Comparison of ENCODE assay signal across 21 cellular contexts in genomic region chr3:48285132-48285531, GRCh38. TPM values are rescaled to one million over a fixed set of nuclear protein-coding genes. Genes with fewer than 3 reads are reported as not detected.
A peak's percentile ranks its signal among the peaks of the same experiment; 100 is the strongest.
DNase-seq lines count a peak whose midpoint lies in the region; FAIRE-seq and TF ChIP-seq lines count a peak whose summit lies in the region.
"Had no signal": no experiment of that assay in that cellular context is flagged by ENCODE, and none has a peak within 500 bp of the region (broad histone marks: within the 10 kb centered on the region; RNA-seq: fewer than 3 reads in every experiment).

No MANE protein-coding gene starts in this region.

- H3K27me3 ChIP-seq in adipocyte (replicated peaks; ENCODE audit: control insufficient read depth, insufficient read depth, low read length), result no peaks in the 10 kb centered on the region
- no peaks in the 10 kb centered on the region for H3K27me3 ChIP-seq in ovary
- no peaks in the 10 kb centered on the region for H3K27me3 ChIP-seq in Peyer's patch
- H3K27me3 ChIP-seq: BLaER1 had no signal

- intact Hi-C loops in ovary (cut with DNase I), result no loop called here

- peak overlapping the region; percentile 22 for H3K9ac ChIP-seq in adipocyte (ENCODE audit: low read length)
- H3K9ac ChIP-seq: BLaER1 had no signal

- 94 to 100% (median 98%) methylated on average over 1 of the region's 1 CpG for WGBS in ovary, 3 donors

- H3K27ac ChIP-seq in ovary, result no peak overlapping the region
- no peak overlapping the region for H3K27ac ChIP-seq in Peyer's patch
- H3K27ac ChIP-seq: BLaER1 had no signal

- TF ChIP-seq POLR2A in ovary (IDR thresholded peaks at IDR 0.05), result no peak
- no peak for TF ChIP-seq POLR2A in Peyer's patch (IDR thresholded peaks at IDR 0.05)

- DNase-seq in AG10803 (ENCODE audit: low read depth), result peak; percentile 55
- DNase-seq in GM04503 (ENCODE audit: low read depth), result peak; percentile 36
- peak; percentile 66 for DNase-seq in adipocyte (ENCODE audit: low read depth)
- DNase-seq in fibroblast of the aortic adventitia (ENCODE audit: low read depth), result peak; percentile 57
- DNase-seq in urothelium cell line (ENCODE audit: low spot score), result no peak
- DNase-seq in SKM-1 (lab: John Stamatoyannopoulos, UW; ENCODE audit: unreplicated experiment), result no peak
- no peak for DNase-seq in ovary
- DNase-seq in Peyer's patch, result no peak
- DNase-seq: DND-41, GF-D8, NCI-H1105 treated with DMSO at 0.1 percent for 48 hours, NCI-H1694 treated with DMSO at 0.1 percent for 48 hours, NCI-H526 treated with DMSO at 0.1 percent for 48 hours, SHP77 treated with DMSO at 0.1 percent for 48 hours had no signal

- H3K36me3 ChIP-seq in adipocyte (ENCODE audit: control insufficient read depth, insufficient read depth, low read length, severe bottlenecking) (no peaks in the 10 kb centered on the region), ovary (no peaks in the 10 kb centered on the region), Peyer's patch (peaks cover 0 to 11% (median 0%) of the 10 kb centered on the region in 3 donors)
- H3K36me3 ChIP-seq: HAP-1 had no signal

- H3K9me3 ChIP-seq in adipocyte (ENCODE audit: control insufficient read depth, low read length) (no peaks in the 10 kb centered on the region), ovary (no peaks in the 10 kb centered on the region), Peyer's patch (no peaks in the 10 kb centered on the region)
- H3K9me3 ChIP-seq: HAP-1 had no signal

- TF ChIP-seq CTCF in AG10803 (conservative IDR thresholded peaks at IDR 0.05; ENCODE audit: low read length) (no peak), fibroblast of the aortic adventitia (IDR thresholded peaks at IDR 0.05; ENCODE audit: insufficient read depth, low read length) (no peak), ovary (IDR thresholded peaks at IDR 0.05) (no peak), Peyer's patch (IDR thresholded peaks at IDR 0.05) (no peak)

- H3K4me3 ChIP-seq in AG10803 (ENCODE audit: low read length) (no peak overlapping the region), adipocyte (ENCODE audit: low read length) (no peak overlapping the region), fibroblast of the aortic adventitia (ENCODE audit: low read depth, low read length) (no peak overlapping the region), ovary (no peak overlapping the region), Peyer's patch (no peak overlapping the region)
- H3K4me3 ChIP-seq: BLaER1, HAP-1 had no signal

- no peak for FAIRE-seq in urothelium cell line (lab: Jason Lieb, UNC)

- TF ChIP-seq EP300 in ovary (IDR thresholded peaks at IDR 0.05), result no peak

- H3K4me1 ChIP-seq in adipocyte (ENCODE audit: control insufficient read depth, insufficient read depth, low read length) (peaks cover 28% of the 10 kb centered on the region), ovary (ENCODE audit: insufficient read depth) (no peaks in the 10 kb centered on the region), Peyer's patch (no peaks in the 10 kb centered on the region)
- H3K4me1 ChIP-seq: BLaER1, HAP-1 had no signal

RNA-seq across cellular contexts. Expression of gene NME6, which starts 16.0 kb away (rescaled TPM):
- total RNA-seq in fibroblast of the aortic adventitia (ENCODE audit: low replicate concordance), result 22.4 and 22.7 TPM in 2 replicates
- 10 to 100 TPM; 17.8 to 35.7 (median 30.5) TPM for total RNA-seq in ovary
- 10 to 100 TPM; 13.3 to 16.8 TPM for polyA plus RNA-seq in ovary
- total RNA-seq in Peyer's patch, result 10 to 100 TPM; 24.0 to 49.6 (median 39.2) TPM

RNA-seq across cellular contexts. Expression of gene ZNF589, which starts 44.2 kb away (rescaled TPM):
- total RNA-seq in fibroblast of the aortic adventitia (ENCODE audit: low replicate concordance) (5.6 and 8.6 TPM in 2 replicates), ovary (10 to 100 TPM in 6 of 7 donors, 1 to 10 TPM in 1; 9.7 to 17.8 (median 14.4) TPM), Peyer's patch (10 to 100 TPM in 3 of 4 donors, 1 to 10 TPM in 1; 5.6 to 91.6 (median 14.6) TPM)
- 10 to 100 TPM in 1 of 2 donors, 1 to 10 TPM in 1; 7.9 to 18.8 TPM for polyA plus RNA-seq in ovary

RNA-seq across cellular contexts. Expression of gene SPINK8, which starts 48.3 kb away (rescaled TPM):
- total RNA-seq in fibroblast of the aortic adventitia (ENCODE audit: low replicate concordance), result not detected in 2 replicates
- total RNA-seq in ovary, result not detected
- polyA plus RNA-seq in ovary, result not detected
- total RNA-seq in Peyer's patch, result not detected
- total RNA-seq: A673, HT1080, LHCN-M2, RPMI7951 had no signal
- polyA plus RNA-seq: IgD-negative memory B cell had no signal

Comparison
In these comparisons a context has a peak if more than half of its experiments do, and no peak if none do; other contexts are left out.
1. DNase-seq: peak in AG10803 (single experiment), GM04503 (single experiment), adipocyte (single experiment) and fibroblast of the aortic adventitia (single experiment); none in urothelium cell line (single experiment), SKM-1 (single experiment), ovary (0 of 5) and Peyer's patch (0 of 3).